ENCODE assay signal across 10 cellular contexts in genomic region chr2:95346738-95347671, GRCh38. TPM values are rescaled to one million over a fixed set of nuclear protein-coding genes. Genes with fewer than 3 reads are reported as not detected.
A peak's percentile ranks its signal among the peaks of the same experiment; 100 is the strongest.
DNase-seq lines count a peak whose midpoint lies in the region; ATAC-seq, FAIRE-seq and TF ChIP-seq lines count a peak whose summit lies in the region.
"Had no signal": no experiment of that assay in that cellular context is flagged by ENCODE, and none has a peak within 500 bp of the region (broad histone marks: within the 10 kb centered on the region; RNA-seq: fewer than 3 reads in every experiment).

No MANE protein-coding gene starts in this region.

- TF ChIP-seq POLR2A in A549 (IDR thresholded peaks at IDR 0.05; ENCODE audit: low read length), result no peak

- peaks cover 0 to 4% of the 10 kb centered on the region in 2 donors for H3K4me1 Mint-ChIP-seq in natural killer cell

- H3K9ac ChIP-seq in HUES48 (ENCODE audit: low read depth, low read length), result no peak overlapping the region

- CTCF ChIA-PET in A549 (lab: Yijun Ruan, JAX), result interaction anchor here (1.0 to 1.8 kb wide), 2 partner anchors 12 to 49 kb away, joined by 3 to 5 read pairs; no protein-coding TSS in a partner anchor

- WGBS in A549 (ENCODE audit: missing lambda C conversion rate), result 92% methylated on average over 19 of the region's 78 CpGs

- TF ChIP-seq EP300 in A549 (IDR thresholded peaks at IDR 0.05), result no peak

- peaks cover 22 to 27% of the 10 kb centered on the region in 2 donors for H3K27me3 Mint-ChIP-seq in natural killer cell (ENCODE audit: low read depth in 2 of 2)

- no peak overlapping the region for H3K27ac Mint-ChIP-seq in natural killer cell

- TF ChIP-seq CTCF in A549 (IDR thresholded peaks at IDR 0.05), result no peak
- no peak for TF ChIP-seq CTCF in epithelial cell of esophagus (IDR thresholded peaks at IDR 0.05; ENCODE audit: insufficient read depth, low read depth, low read length, missing control alignments)
- no peak for TF ChIP-seq CTCF in natural killer cell (IDR thresholded peaks at IDR 0.05)

- H3K4me3 ChIP-seq in A549 (peak overlapping the region; percentile 62), HUES48 (ENCODE audit: low read depth, low read length) (peak overlapping the region; percentile 49), epithelial cell of esophagus (ENCODE audit: low read length) (no peak overlapping the region)

- peaks cover 73% of the 10 kb centered on the region for H3K27me3 ChIP-seq in HUES48 (ENCODE audit: control insufficient read depth, insufficient read depth, low read length)

- POLR2A ChIA-PET in A549 (lab: Yijun Ruan, JAX), result no interaction called here

- H3K9me3 ChIP-seq in A549 (no peaks in the 10 kb centered on the region), HUES48 (ENCODE audit: control insufficient read depth, insufficient read depth, low read length) (no peaks in the 10 kb centered on the region)

- peak overlapping the region; percentile 52 for H3K4me3 Mint-ChIP-seq in natural killer cell

- H3K4me2 ChIP-seq in A549, result peak overlapping the region; percentile 96

- intact Hi-C loops in natural killer cell (cut with micrococcal nuclease), result no loop called here

- no peaks in the 10 kb centered on the region for H3K36me3 Mint-ChIP-seq in natural killer cell

- H3K4me1 ChIP-seq in A549 (0 out of 3 replicates have a peak, but pooled peaks cover 4% of the 10 kb centered on the region), HUES48 (ENCODE audit: control insufficient read depth, insufficient read depth, low read length) (no peaks in the 10 kb centered on the region)

- no peak for TF ChIP-seq RAD21 in A549 (conservative IDR thresholded peaks at IDR 0.05 in 1 of 2, IDR thresholded peaks at IDR 0.05 in 1 of 2)

- H3K27ac ChIP-seq in A549, result peak overlapping the region; percentile 67 to 84
- H3K27ac ChIP-seq in HUES48 (ENCODE audit: low read depth, low read length), result no peak overlapping the region

- ATAC-seq in A549, result peak in 1 of 2 experiments; percentile 11; a peak in 1 of 6 replicates
- no peak for ATAC-seq in natural killer cell
- ATAC-seq in GM21515 (IDR thresholded peaks at IDR 0.05; ENCODE audit: unreplicated experiment), result no peak
- ATAC-seq in HG02938 (IDR thresholded peaks at IDR 0.05; ENCODE audit: unreplicated experiment), result no peak
- ATAC-seq in HG03571 (IDR thresholded peaks at IDR 0.05; ENCODE audit: unreplicated experiment), result no peak
- ATAC-seq in HG03135 (IDR thresholded peaks at IDR 0.05; ENCODE audit: unreplicated experiment), result no peak

- DNase-seq in A549 (ENCODE audit: low read depth in 1 of 2, low spot score in 1 of 2) (peak in 1 of 2 experiments; percentile 20), epithelial cell of esophagus (ENCODE audit: low read depth) (peak; percentile 9), natural killer cell (no peak)
- DNase-seq: NCI-H446 treated with DMSO at 0.1 percent for 48 hours had no signal

- no peaks in the 10 kb centered on the region for H3K36me3 ChIP-seq in HUES48 (ENCODE audit: control insufficient read depth, insufficient read depth, low read length)

- no peaks in the 10 kb centered on the region for H3K9me3 Mint-ChIP-seq in natural killer cell

- FAIRE-seq in A549 (lab: Jason Lieb, UNC), result no peak
- FAIRE-seq: endometrium had no signal

TF ChIP-seq in A549, 52 proteins besides CTCF, POLR2A, EP300 and RAD21:
- TF ChIP-seq, protein P1, sequence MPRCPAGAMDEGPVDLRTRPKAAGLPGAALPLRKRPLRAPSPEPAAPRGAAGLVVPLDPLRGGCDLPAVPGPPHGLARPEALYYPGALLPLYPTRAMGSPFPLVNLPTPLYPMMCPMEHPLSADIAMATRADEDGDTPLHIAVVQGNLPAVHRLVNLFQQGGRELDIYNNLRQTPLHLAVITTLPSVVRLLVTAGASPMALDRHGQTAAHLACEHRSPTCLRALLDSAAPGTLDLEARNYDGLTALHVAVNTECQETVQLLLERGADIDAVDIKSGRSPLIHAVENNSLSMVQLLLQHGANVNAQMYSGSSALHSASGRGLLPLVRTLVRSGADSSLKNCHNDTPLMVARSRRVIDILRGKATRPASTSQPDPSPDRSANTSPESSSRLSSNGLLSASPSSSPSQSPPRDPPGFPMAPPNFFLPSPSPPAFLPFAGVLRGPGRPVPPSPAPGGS (IDR thresholded peaks at IDR 0.05), result no peak
- TF ChIP-seq NPAS2 (CRISPR knock-in tag; IDR thresholded peaks at IDR 0.05; ENCODE audit: borderline replicate concordance) (no peak), CBX2 (IDR thresholded peaks at IDR 0.05; ENCODE audit: borderline replicate concordance, low read depth) (no peak), RCOR1 (IDR thresholded peaks at IDR 0.05; ENCODE audit: low read depth, low read length) (no peak), EHMT2 (IDR thresholded peaks at IDR 0.05; ENCODE audit: low read depth) (no peak), RARB (CRISPR knock-in tag; IDR thresholded peaks at IDR 0.05) (no peak)

RNA-seq across cellular contexts. Expression of gene KCNIP3, which starts 49.9 kb away (rescaled TPM):
- polyA plus RNA-seq in A549 (2011; rRNA removed), result 0.13 and 0.25 TPM in 2 replicates
- 0.44 and 0.83 TPM in 2 replicates for polyA plus RNA-seq in A549 (2012; cell fraction: cytosol; rRNA removed)
- 1.9 and 2.6 TPM in 2 replicates for polyA plus RNA-seq in A549 (2012; cell fraction: nucleus; rRNA removed)
- polyA plus RNA-seq in A549 (2017; fragmentation: RNase III; extraction: RNeasy Plus Mini Kit Qiagen cat#74134 plus additional on column Dnase treatment), result 0.70 to 0.94 TPM (median 0.84 TPM) in 3 replicates
- polyA minus RNA-seq in A549 (2011; rRNA and poly(A)+ RNA removed), result 0.08 TPM in 1 of 2 replicates, not detected in the other
- total RNA-seq in natural killer cell, result 1 to 10 TPM in 1 of 3 donors, under 1 TPM in 1, not detected in 1; 0.52 to 1.4 TPM

RNA-seq across cellular contexts. Expression of gene FAHD2A, which starts 55.5 kb away (rescaled TPM):
- polyA plus RNA-seq in A549 (2011; rRNA removed), result 33.0 and 35.2 TPM in 2 replicates
- polyA plus RNA-seq in A549 (2012; cell fraction: cytosol; rRNA removed), result 38.9 and 40.1 TPM in 2 replicates
- polyA plus RNA-seq in A549 (2012; cell fraction: nucleus; rRNA removed), result 61.7 and 65.6 TPM in 2 replicates
- polyA plus RNA-seq in A549 (2017; fragmentation: RNase III; extraction: RNeasy Plus Mini Kit Qiagen cat#74134 plus additional on column Dnase treatment), result 25.8 to 30.6 TPM (median 28.1 TPM) in 3 replicates
- polyA minus RNA-seq in A549 (2011; rRNA and poly(A)+ RNA removed), result 45.1 and 49.6 TPM in 2 replicates
- 10 to 100 TPM; 21.6 to 25.4 (median 22.0) TPM for total RNA-seq in natural killer cell
